Comparison of ENCODE assay signal across 8 cellular contexts in the genomic region with DNA sequence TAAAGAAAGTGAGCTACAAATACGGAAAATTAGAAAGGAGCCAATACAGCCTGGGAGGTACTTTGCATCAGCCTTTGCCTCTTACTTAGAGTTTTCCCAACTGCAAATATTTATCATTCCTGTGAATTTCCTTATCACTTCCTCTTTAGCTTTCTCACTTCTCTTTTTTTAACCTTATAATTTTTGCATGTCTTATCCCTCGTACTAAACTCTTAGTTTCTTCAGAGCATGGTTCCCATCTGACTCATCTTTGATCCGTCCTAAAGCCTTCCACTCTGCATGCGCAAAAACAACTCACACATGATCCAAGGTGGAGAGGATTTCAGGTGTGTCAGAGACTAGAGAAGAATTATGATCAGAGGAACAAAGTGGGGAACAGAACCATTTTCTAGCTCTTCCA. TPM values are rescaled to one million over a fixed set of nuclear protein-coding genes. Genes with fewer than 3 reads are reported as not detected.
DNase-seq lines count a peak whose midpoint lies in the region; ATAC-seq, FAIRE-seq and TF ChIP-seq lines count a peak whose summit lies in the region.

No MANE protein-coding gene starts in this region.

- no peaks in the 10 kb centered on the region for H4K20me1 ChIP-seq in GM12878 (ENCODE audit: control insufficient read depth, insufficient read depth)

- TF ChIP-seq EP300 in A549 (IDR thresholded peaks at IDR 0.05) (no peak), GM12878 (IDR thresholded peaks at IDR 0.05; ENCODE audit: borderline replicate concordance in 1 of 2, control insufficient read depth in 1 of 2, low read depth in 2 of 2, low read length in 2 of 2) (peak; percentile 40 to 65; a peak in 2 of 4 replicates)

- H3K9me3 Mint-ChIP-seq in progenitor cell of endocrine pancreas (ENCODE audit: low read depth): no peaks in the 10 kb centered on the region
- no peaks in the 10 kb centered on the region for H3K9me3 Mint-ChIP-seq in activated naive CD4-positive, alpha-beta T cell treated with anti-CD3 and anti-CD28 coated beads, Interleukin-2, amount 50 U/mL, for 72 hours

- no peak overlapping the region for H2AFZ ChIP-seq in GM12878 (ENCODE audit: control insufficient read depth, low read depth, low read length)

- H3K27ac Mint-ChIP-seq in progenitor cell of endocrine pancreas: no peak overlapping the region
- H3K27ac Mint-ChIP-seq in activated naive CD4-positive, alpha-beta T cell treated with anti-CD3 and anti-CD28 coated beads, Interleukin-2, amount 50 U/mL, for 72 hours: peak overlapping the region in 1 of 2 donors; percentile 63

- POLR2A ChIA-PET in A549 (lab: Yijun Ruan, JAX) (interaction anchor here (0.6 to 4.6 kb wide), 2 partner anchors 10 to 199 kb away, joined by 3 to 25 read pairs; partner anchors contain the start of gene SNAPC1), GM12878 (lab: Charles Lee) (interaction anchor here (0.6 to 10.5 kb wide), 4 partner anchors 11 to 349 kb away, joined by 3 to 130 read pairs (median 4); partner anchors contain the start of gene SNAPC1)

- CTCF ChIA-PET in A549 (lab: Yijun Ruan, JAX): interaction anchor here (0.6 to 1.6 kb wide), 6 partner anchors 10 to 459 kb away, joined by 3 to 5 read pairs (median 3); partner anchors contain the start of gene SNAPC1
- CTCF ChIA-PET in GM12878 (lab: Yijun Ruan, JAX): interaction anchor here (0.6 to 4.9 kb wide), 8 partner anchors 10 to 292 kb away, joined by 3 to 37 read pairs (median 6); partner anchors contain the start of gene SNAPC1

- peaks cover 0 to 4% of the 10 kb centered on the region in 2 experiments; a peak in 1 of 4 replicates for H3K36me3 ChIP-seq in GM12878 (ENCODE audit: control insufficient read depth in 2 of 2, insufficient read depth in 2 of 2, low read length in 1 of 2)

- H3K4me1 ChIP-seq in A549: peaks cover 57% of the 10 kb centered on the region
- H3K4me1 ChIP-seq in GM12878 (ENCODE audit: control insufficient read depth, insufficient read depth, low read length): peaks cover 15% of the 10 kb centered on the region

- intact Hi-C loops in GM12878 (cut with micrococcal nuclease; ENCODE audit: unreplicated experiment): loop anchor here (2.0 kb wide), 1 partner anchor 84 kb away; no protein-coding TSS in a partner anchor

- H3K9me3 ChIP-seq in A549: no peaks in the 10 kb centered on the region
- H3K9me3 ChIP-seq in GM12878 (replicated peaks; ENCODE audit: control insufficient read depth, insufficient read depth, low read length): no peaks in the 10 kb centered on the region

- peak overlapping the region in 1 of 2 experiments; percentile 4; a peak in 1 of 6 replicates for H3K27ac ChIP-seq in A549
- no peak overlapping the region for H3K27ac ChIP-seq in GM12878 (ENCODE audit: control insufficient read depth, insufficient read depth)

- TF ChIP-seq POLR2A in A549 (IDR thresholded peaks at IDR 0.05; ENCODE audit: low read length) (no peak), GM12878 (IDR thresholded peaks at IDR 0.05; ENCODE audit: low read depth, low read length) (no peak)

- no peak overlapping the region for H3K4me3 Mint-ChIP-seq in progenitor cell of endocrine pancreas (ENCODE audit: low read depth)

- TF ChIP-seq CTCF in A549 (IDR thresholded peaks at IDR 0.05) (no peak), GM12878 (IDR thresholded peaks at IDR 0.05 in 2 of 3, conservative IDR thresholded peaks at IDR 0.05 in 1 of 3; ENCODE audit: control insufficient read depth in 2 of 3, extremely low read depth in 1 of 3, insufficient read depth in 1 of 3, low read depth in 3 of 3, low read length in 3 of 3) (no peak), progenitor cell of endocrine pancreas (IDR thresholded peaks at IDR 0.05; ENCODE audit: unreplicated experiment) (no peak)

- ATAC-seq in A549 (no peak), GM19452 (IDR thresholded peaks at IDR 0.05; ENCODE audit: unreplicated experiment) (peak; percentile 42), HG03442 (IDR thresholded peaks at IDR 0.05; ENCODE audit: unreplicated experiment) (peak; percentile 38), GM12878 (peak; percentile 47)
- no peak for ATAC-seq in activated naive CD4-positive, alpha-beta T cell treated with anti-CD3 and anti-CD28 coated beads, Interleukin-2, amount 50 U/mL, for 72 hours

- H3K4me2 ChIP-seq in A549: peak overlapping the region; percentile 74; the same call in 1 of the 3 replicates
- H3K4me2 ChIP-seq in GM12878 (ENCODE audit: control insufficient read depth, insufficient read depth): peak overlapping the region; percentile 61

- BruUV-seq in GM12878 (replicated peaks; lab: Mats Ljungman, UMichigan): no TSS peak

- no peaks in the 10 kb centered on the region for H3K27me3 ChIP-seq in GM12878 (replicated peaks in 1 of 2; ENCODE audit: control insufficient read depth in 2 of 2, insufficient read depth in 2 of 2, low read length in 1 of 2)

- in situ Hi-C loops in GM12878 (cut with MboI): no loop called here

- WGBS in A549 (ENCODE audit: missing lambda C conversion rate): 58% methylated on average over 4 of the region's 4 CpGs
- 25% methylated on average over 4 of the region's 4 CpGs for WGBS in GM12878 (ENCODE audit: insufficient coverage, insufficient replicate concordance, low lambda C conversion rate, missing lambda C conversion rate)

- DNase-seq in A549 (ENCODE audit: low read depth in 1 of 2, low spot score in 1 of 2) (no peak), GM12878 (ENCODE audit: low read depth, low spot score) (peak; percentile 60), cerebellar nuclear complex (lab: John Stamatoyannopoulos, UW) (no peak), progenitor cell of endocrine pancreas (ENCODE audit: low spot score, unreplicated experiment) (no peak), occipital lobe (lab: John Stamatoyannopoulos, UW) (no peak)
- DNase-seq in activated naive CD4-positive, alpha-beta T cell treated with anti-CD3 and anti-CD28 coated beads, Interleukin-2, amount 50 U/mL, for 72 hours (ENCODE audit: low spot score in 2 of 2): no peak

- peaks cover 8% of the 10 kb centered on the region for H3K4me1 Mint-ChIP-seq in progenitor cell of endocrine pancreas (ENCODE audit: low read depth)

- peaks cover 37% of the 10 kb centered on the region for H3K79me2 ChIP-seq in GM12878 (ENCODE audit: control insufficient read depth, insufficient read depth, low read length)

- SMC1A ChIA-PET in GM12878 (lab: Charles Lee; ENCODE audit: uncharacterized antibody, unreplicated experiment): interaction anchor here (0.6 to 10.0 kb wide), 9 partner anchors 10 to 455 kb away, joined by 3 to 122 read pairs (median 5); partner anchors contain the start of gene SNAPC1

- FAIRE-seq in A549 (lab: Jason Lieb, UNC): no peak
- no peak for FAIRE-seq in GM12878 (lab: Jason Lieb, UNC)

- H3K27me3 Mint-ChIP-seq in progenitor cell of endocrine pancreas: no peaks in the 10 kb centered on the region

- no peak overlapping the region for H3K9ac ChIP-seq in GM12878 (ENCODE audit: control insufficient read depth, insufficient read depth, low read length)

- no peak for TF ChIP-seq RAD21 in A549 (conservative IDR thresholded peaks at IDR 0.05 in 1 of 2, IDR thresholded peaks at IDR 0.05 in 1 of 2)
- TF ChIP-seq RAD21 in GM12878 (IDR thresholded peaks at IDR 0.05; ENCODE audit: insufficient read depth, low read depth, low read length): no peak

- peaks cover 7% of the 10 kb centered on the region for H3K36me3 Mint-ChIP-seq in progenitor cell of endocrine pancreas (ENCODE audit: insufficient read depth)
- peaks cover 0 to 46% of the 10 kb centered on the region in 2 donors for H3K36me3 Mint-ChIP-seq in activated naive CD4-positive, alpha-beta T cell treated with anti-CD3 and anti-CD28 coated beads, Interleukin-2, amount 50 U/mL, for 72 hours

- H3K4me3 ChIP-seq in A549 (no peak overlapping the region), GM12878 (peak overlapping the region; percentile 53; the same call in 1 of the 2 replicates)

- RAD21 ChIA-PET in GM12878 (lab: Charles Lee; ENCODE audit: unreplicated experiment): interaction anchor here (0.6 to 10.8 kb wide), 12 partner anchors 8 to 368 kb away, joined by 3 to 102 read pairs (median 4); partner anchors contain the start of gene SNAPC1

RNA-seq across cellular contexts. Expression of gene SNAPC1, which starts 9.6 kb away (rescaled TPM):
- polyA plus RNA-seq in A549 (2011; rRNA removed) (15.2 and 30.5 TPM in 2 replicates), A549 (2017; fragmentation: RNase III; extraction: RNeasy Plus Mini Kit Qiagen cat#74134 plus additional on column Dnase treatment) (22.3 to 24.5 TPM (median 22.8 TPM) in 3 replicates), GM12878 (2011; rRNA removed) (12.0 and 22.9 TPM in 2 replicates), GM12878 (2014; fragmentation: Illumina TruSeq; extraction: Trizol) (7.9 and 9.6 TPM in 2 replicates), GM12878 (2014; fragmentation: Nextera tagmentation; extraction: Ambion mirVana) (1 to 10 TPM; 5.2 to 7.0 TPM), GM12878 (2014; rRNA removed) (3.6 and 5.6 TPM in 2 replicates), GM12878 (2016; fragmentation: Nextera tagmentation; extraction: Ambion mirVana) (10 to 100 TPM in 1 of 2 experiments, 1 to 10 TPM in 1; 9.0 to 10.1 TPM)
- polyA plus RNA-seq in A549 (2012; cell fraction: cytosol; rRNA removed): 4.7 and 5.9 TPM in 2 replicates
- 2.6 and 5.7 TPM in 2 replicates for polyA plus RNA-seq in A549 (2012; cell fraction: nucleus; rRNA removed)
- 2.7 and 3.6 TPM in 2 replicates for polyA minus RNA-seq in A549 (2011; rRNA and poly(A)+ RNA removed)
- total RNA-seq in GM12878 (2013; cell fraction: nucleolus; rRNA removed): 13.3 and 15.0 TPM in 2 replicates
- total RNA-seq in GM12878 (2014; rRNA removed) (4.5 and 4.9 TPM in 2 replicates), GM12878 (2014; rRNA removed; fragmentation: Illumina TruSeq; extraction: Trizol) (8.1 and 9.9 TPM in 2 replicates), GM12878 (2021) (4.5 and 4.7 TPM in 2 replicates), progenitor cell of endocrine pancreas (4.9 and 5.2 TPM in 2 replicates), occipital lobe (8.9 TPM)
- 1.8 TPM for polyA plus RNA-seq in GM12878 (2011; ENCODE audit: low read depth)
- polyA plus RNA-seq in GM12878 (2011; cell fraction: cytosol; rRNA removed): 4.4 and 6.9 TPM in 2 replicates
- 3.6 and 4.2 TPM in 2 replicates for polyA plus RNA-seq in GM12878 (2011; cell fraction: nucleus; rRNA removed)
- polyA plus RNA-seq in GM12878 (2012): 2.8 and 6.6 TPM in 2 replicates
- polyA minus RNA-seq in GM12878 (2011; rRNA and poly(A)+ RNA removed): 2.0 and 2.6 TPM in 2 replicates
- polyA minus RNA-seq in GM12878 (2011; cell fraction: cytosol; rRNA and poly(A)+ RNA removed): 2.4 and 3.1 TPM in 2 replicates
- 1.8 and 2.1 TPM in 2 replicates for polyA minus RNA-seq in GM12878 (2011; cell fraction: nucleus; rRNA and poly(A)+ RNA removed)
- 10 to 100 TPM; 10.5 to 11.4 TPM for total RNA-seq in activated naive CD4-positive, alpha-beta T cell treated with anti-CD3 and anti-CD28 coated beads, Interleukin-2, amount 50 U/mL, for 72 hours

RNA-seq across cellular contexts. Expression of gene HIF1A, which starts 57.3 kb away (rescaled TPM):
- polyA plus RNA-seq in A549 (2011; rRNA removed) (284 and 383 TPM in 2 replicates), A549 (2017; fragmentation: RNase III; extraction: RNeasy Plus Mini Kit Qiagen cat#74134 plus additional on column Dnase treatment) (280 to 397 TPM (median 391 TPM) in 3 replicates), GM12878 (2011; rRNA removed) (97.0 and 107 TPM in 2 replicates), GM12878 (2014; fragmentation: Illumina TruSeq; extraction: Trizol) (83.3 and 103 TPM in 2 replicates), GM12878 (2014; fragmentation: Nextera tagmentation; extraction: Ambion mirVana) (10 to 100 TPM; 18.3 to 22.3 TPM), GM12878 (2014; rRNA removed) (51.9 and 65.7 TPM in 2 replicates), GM12878 (2016; fragmentation: Nextera tagmentation; extraction: Ambion mirVana) (10 to 100 TPM; 66.7 to 69.9 TPM)
- polyA plus RNA-seq in A549 (2012; cell fraction: cytosol; rRNA removed): 27.9 and 38.2 TPM in 2 replicates
- 38.2 and 49.4 TPM in 2 replicates for polyA plus RNA-seq in A549 (2012; cell fraction: nucleus; rRNA removed)
- 228 and 254 TPM in 2 replicates for polyA minus RNA-seq in A549 (2011; rRNA and poly(A)+ RNA removed)
- 247 and 270 TPM in 2 replicates for total RNA-seq in GM12878 (2013; cell fraction: nucleolus; rRNA removed)
- total RNA-seq in GM12878 (2014; rRNA removed) (89.4 and 91.4 TPM in 2 replicates), GM12878 (2014; rRNA removed; fragmentation: Illumina TruSeq; extraction: Trizol) (90.7 and 91.9 TPM in 2 replicates), GM12878 (2021) (80.7 and 84.4 TPM in 2 replicates), progenitor cell of endocrine pancreas (137 and 141 TPM in 2 replicates), occipital lobe (140 TPM)
- polyA plus RNA-seq in GM12878 (2011; ENCODE audit: low read depth): 22.3 TPM
- 37.8 and 42.2 TPM in 2 replicates for polyA plus RNA-seq in GM12878 (2011; cell fraction: cytosol; rRNA removed)
- 38.9 and 57.4 TPM in 2 replicates for polyA plus RNA-seq in GM12878 (2011; cell fraction: nucleus; rRNA removed)
- polyA plus RNA-seq in GM12878 (2012): 32.0 and 35.6 TPM in 2 replicates
- polyA minus RNA-seq in GM12878 (2011; rRNA and poly(A)+ RNA removed): 55.7 and 109 TPM in 2 replicates
- 47.4 and 47.5 TPM in 2 replicates for polyA minus RNA-seq in GM12878 (2011; cell fraction: cytosol; rRNA and poly(A)+ RNA removed)
- polyA minus RNA-seq in GM12878 (2011; cell fraction: nucleus; rRNA and poly(A)+ RNA removed): 58.2 and 99.9 TPM in 2 replicates
- total RNA-seq in activated naive CD4-positive, alpha-beta T cell treated with anti-CD3 and anti-CD28 coated beads, Interleukin-2, amount 50 U/mL, for 72 hours: 100 to 1,000 TPM; 165 to 170 TPM

RNA-seq across cellular contexts. Expression of gene SYT16, which starts 59.9 kb away (rescaled TPM):
- polyA plus RNA-seq in A549 (2011; rRNA removed): 0.11 and 0.17 TPM in 2 replicates
- 0.03 and 0.04 TPM in 2 replicates for polyA plus RNA-seq in A549 (2012; cell fraction: cytosol; rRNA removed)
- polyA plus RNA-seq in A549 (2012; cell fraction: nucleus; rRNA removed): under 0.01 and 0.10 TPM in 2 replicates
- polyA plus RNA-seq in A549 (2017; fragmentation: RNase III; extraction: RNeasy Plus Mini Kit Qiagen cat#74134 plus additional on column Dnase treatment): 0.07 to 0.26 TPM (median 0.20 TPM) in 3 replicates
- polyA minus RNA-seq in A549 (2011; rRNA and poly(A)+ RNA removed): 0.88 and 1.1 TPM in 2 replicates
- 0.54 and 1.2 TPM in 2 replicates for total RNA-seq in GM12878 (2013; cell fraction: nucleolus; rRNA removed)
- under 0.01 and 0.16 TPM in 2 replicates for total RNA-seq in GM12878 (2014; rRNA removed)
- 0.13 and 0.14 TPM in 2 replicates for total RNA-seq in GM12878 (2014; rRNA removed; fragmentation: Illumina TruSeq; extraction: Trizol)
- 0.08 and 0.16 TPM in 2 replicates for total RNA-seq in GM12878 (2021)
- polyA plus RNA-seq in GM12878 (2011; ENCODE audit: low read depth): 0.01 TPM
- polyA plus RNA-seq in GM12878 (2011; rRNA removed): 0.04 and 0.09 TPM in 2 replicates
- under 0.01 and 0.01 TPM in 2 replicates for polyA plus RNA-seq in GM12878 (2011; cell fraction: cytosol; rRNA removed)
- polyA plus RNA-seq in GM12878 (2011; cell fraction: nucleus; rRNA removed): 0.06 and 0.15 TPM in 2 replicates
- polyA plus RNA-seq in GM12878 (2012): 0.03 and 0.07 TPM in 2 replicates
- 0.06 and 0.10 TPM in 2 replicates for polyA plus RNA-seq in GM12878 (2014; fragmentation: Illumina TruSeq; extraction: Trizol)
- polyA plus RNA-seq in GM12878 (2014; fragmentation: Nextera tagmentation; extraction: Ambion mirVana): under 1 TPM; 0.04 to 0.11 TPM
- 0.05 and 0.09 TPM in 2 replicates for polyA plus RNA-seq in GM12878 (2014; rRNA removed)
- polyA plus RNA-seq in GM12878 (2016; fragmentation: Nextera tagmentation; extraction: Ambion mirVana): under 1 TPM in 1 of 2 experiments, not detected in 1; 0.08 TPM
- polyA minus RNA-seq in GM12878 (2011; rRNA and poly(A)+ RNA removed): 0.05 and 0.07 TPM in 2 replicates
- polyA minus RNA-seq in GM12878 (2011; cell fraction: cytosol; rRNA and poly(A)+ RNA removed): not detected in 2 replicates
- 0.10 and 0.24 TPM in 2 replicates for polyA minus RNA-seq in GM12878 (2011; cell fraction: nucleus; rRNA and poly(A)+ RNA removed)
- total RNA-seq in progenitor cell of endocrine pancreas: 1.1 and 1.5 TPM in 2 replicates
- total RNA-seq in occipital lobe: 88.4 TPM
- not detected for total RNA-seq in activated naive CD4-positive, alpha-beta T cell treated with anti-CD3 and anti-CD28 coated beads, Interleukin-2, amount 50 U/mL, for 72 hours

Comparison
In these comparisons a context has a peak if more than half of its experiments do, and no peak if none do; other contexts are left out.
1. ATAC-seq: peak in GM19452 (single experiment), HG03442 (single experiment) and GM12878 (single experiment); none in A549 (0 of 2) and activated naive CD4-positive, alpha-beta T cell treated with anti-CD3 and anti-CD28 coated beads, Interleukin-2, amount 50 U/mL, for 72 hours (0 of 2).
2. RNA of gene SYT16, which starts 59.9 kb away (total RNA-seq): 88.4 TPM in occipital lobe (single experiment); 1.1 to 1.5 TPM in progenitor cell of endocrine pancreas, not detected in activated naive CD4-positive, alpha-beta T cell treated with anti-CD3 and anti-CD28 coated beads, Interleukin-2, amount 50 U/mL, for 72 hours and under 0.01 to 1.2 TPM in GM12878; every median in the first group is over 10 times any median in the second.
3. Of the 24 proteins assayed by ChIP-seq in both GM12878 and A549: peak only in GM12878: EP300, JUNB and RCOR1; only in A549: none; in both: none; in neither: 20; mixed calls (peak in some experiments, not most) for 1.